ENCODE assay signal across 1 cellular context in genomic region chr12:68497702-68498101, GRCh38.
TF ChIP-seq lines count a peak whose summit lies in the region.

No MANE protein-coding gene starts in this region.

TF ChIP-seq in HEK293, 187 proteins besides CTCF, POLR2A, EP300 and RAD21 (continued from another document and continues in another):
- no peak for TF ChIP-seq ZNF202 (tag by site-specific recombination; IDR thresholded peaks at IDR 0.05; ENCODE audit: borderline replicate concordance)
- no peak for TF ChIP-seq ZNF132 (tag by site-specific recombination; IDR thresholded peaks at IDR 0.05; ENCODE audit: borderline replicate concordance)
- no peak for TF ChIP-seq GFI1B (tag by site-specific recombination; IDR thresholded peaks at IDR 0.05)
- no peak for TF ChIP-seq YY2 (tag by site-specific recombination; IDR thresholded peaks at IDR 0.05)
- 0 out of 2 replicates have a peak, but pooled peaks have one; percentile 65 for TF ChIP-seq ZNF660 (tag by site-specific recombination; IDR thresholded peaks at IDR 0.05)
- no peak for TF ChIP-seq ZNF114 (tag by site-specific recombination; IDR thresholded peaks at IDR 0.05)
- 0 out of 2 replicates have a peak, but pooled peaks have one; percentile 29 for TF ChIP-seq ZNF362 (tag by site-specific recombination; IDR thresholded peaks at IDR 0.05)
- peak; percentile 72 for TF ChIP-seq ZEB2 (tag by site-specific recombination; IDR thresholded peaks at IDR 0.05)
- TF ChIP-seq PRDM2 (tag by site-specific recombination; IDR thresholded peaks at IDR 0.05; ENCODE audit: borderline replicate concordance), result no peak
- no peak for TF ChIP-seq ZNF148 (tag by site-specific recombination; IDR thresholded peaks at IDR 0.05; ENCODE audit: borderline replicate concordance)
- TF ChIP-seq, protein P1, sequence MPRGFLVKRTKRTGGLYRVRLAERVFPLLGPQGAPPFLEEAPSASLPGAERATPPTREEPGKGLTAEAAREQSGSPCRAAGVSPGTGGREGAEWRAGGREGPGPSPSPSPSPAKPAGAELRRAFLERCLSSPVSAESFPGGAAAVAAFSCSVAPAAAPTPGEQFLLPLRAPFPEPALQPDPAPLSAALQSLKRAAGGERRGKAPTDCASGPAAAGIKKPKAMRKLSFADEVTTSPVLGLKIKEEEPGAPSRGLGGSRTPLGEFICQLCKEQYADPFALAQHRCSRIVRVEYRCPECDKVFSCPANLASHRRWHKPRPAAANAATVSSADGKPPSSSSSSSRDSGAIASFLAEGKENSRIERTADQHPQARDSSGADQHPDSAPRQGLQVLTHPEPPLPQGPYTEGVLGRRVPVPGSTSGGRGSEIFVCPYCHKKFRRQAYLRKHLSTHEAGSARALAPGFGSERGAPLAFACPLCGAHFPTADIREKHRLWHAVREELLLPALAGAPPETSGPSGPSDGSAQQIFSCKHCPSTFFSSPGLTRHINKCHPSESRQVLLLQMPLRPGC (tag by site-specific recombination; IDR thresholded peaks at IDR 0.05), result peak; percentile 94
- no peak for TF ChIP-seq REPIN1 (tag by site-specific recombination; IDR thresholded peaks at IDR 0.05; ENCODE audit: low read depth)
- no peak for TF ChIP-seq ZNF654 (tag by site-specific recombination; IDR thresholded peaks at IDR 0.05; ENCODE audit: low read depth)
- no peak for TF ChIP-seq ZFHX2 (tag by site-specific recombination; conservative IDR thresholded peaks at IDR 0.05)
- TF ChIP-seq, protein P2, sequence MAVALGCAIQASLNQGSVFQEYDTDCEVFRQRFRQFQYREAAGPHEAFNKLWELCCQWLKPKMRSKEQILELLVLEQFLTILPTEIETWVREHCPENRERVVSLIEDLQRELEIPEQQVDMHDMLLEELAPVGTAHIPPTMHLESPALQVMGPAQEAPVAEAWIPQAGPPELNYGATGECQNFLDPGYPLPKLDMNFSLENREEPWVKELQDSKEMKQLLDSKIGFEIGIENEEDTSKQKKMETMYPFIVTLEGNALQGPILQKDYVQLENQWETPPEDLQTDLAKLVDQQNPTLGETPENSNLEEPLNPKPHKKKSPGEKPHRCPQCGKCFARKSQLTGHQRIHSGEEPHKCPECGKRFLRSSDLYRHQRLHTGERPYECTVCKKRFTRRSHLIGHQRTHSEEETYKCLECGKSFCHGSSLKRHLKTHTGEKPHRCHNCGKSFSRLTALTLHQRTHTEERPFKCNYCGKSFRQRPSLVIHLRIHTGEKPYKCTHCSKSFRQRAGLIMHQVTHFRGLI (tag by site-specific recombination; IDR thresholded peaks at IDR 0.05), result no peak
- TF ChIP-seq ZBTB1 (tag by site-specific recombination; IDR thresholded peaks at IDR 0.05), result no peak
- TF ChIP-seq GLIS1 (tag by site-specific recombination; IDR thresholded peaks at IDR 0.05), result peak; percentile 56; the same call in 1 of the 2 replicates
- no peak for TF ChIP-seq ZNF341 (tag by site-specific recombination; IDR thresholded peaks at IDR 0.05; ENCODE audit: low read depth)
- TF ChIP-seq, protein P3, sequence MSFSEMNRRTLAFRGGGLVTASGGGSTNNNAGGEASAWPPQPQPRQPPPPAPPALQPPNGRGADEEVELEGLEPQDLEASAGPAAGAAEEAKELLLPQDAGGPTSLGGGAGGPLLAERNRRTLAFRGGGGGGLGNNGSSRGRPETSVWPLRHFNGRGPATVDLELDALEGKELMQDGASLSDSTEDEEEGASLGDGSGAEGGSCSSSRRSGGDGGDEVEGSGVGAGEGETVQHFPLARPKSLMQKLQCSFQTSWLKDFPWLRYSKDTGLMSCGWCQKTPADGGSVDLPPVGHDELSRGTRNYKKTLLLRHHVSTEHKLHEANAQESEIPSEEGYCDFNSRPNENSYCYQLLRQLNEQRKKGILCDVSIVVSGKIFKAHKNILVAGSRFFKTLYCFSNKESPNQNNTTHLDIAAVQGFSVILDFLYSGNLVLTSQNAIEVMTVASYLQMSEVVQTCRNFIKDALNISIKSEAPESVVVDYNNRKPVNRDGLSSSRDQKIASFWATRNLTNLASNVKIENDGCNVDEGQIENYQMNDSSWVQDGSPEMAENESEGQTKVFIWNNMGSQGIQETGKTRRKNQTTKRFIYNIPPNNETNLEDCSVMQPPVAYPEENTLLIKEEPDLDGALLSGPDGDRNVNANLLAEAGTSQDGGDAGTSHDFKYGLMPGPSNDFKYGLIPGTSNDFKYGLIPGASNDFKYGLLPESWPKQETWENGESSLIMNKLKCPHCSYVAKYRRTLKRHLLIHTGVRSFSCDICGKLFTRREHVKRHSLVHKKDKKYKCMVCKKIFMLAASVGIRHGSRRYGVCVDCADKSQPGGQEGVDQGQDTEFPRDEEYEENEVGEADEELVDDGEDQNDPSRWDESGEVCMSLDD (tag by site-specific recombination; IDR thresholded peaks at IDR 0.05), result no peak
- no peak for TF ChIP-seq ZNF24 (tag by site-specific recombination; IDR thresholded peaks at IDR 0.05)
- no peak for TF ChIP-seq ZNF23 (tag by site-specific recombination; IDR thresholded peaks at IDR 0.05; ENCODE audit: borderline replicate concordance)
- no peak for TF ChIP-seq ZBTB48 (tag by site-specific recombination; IDR thresholded peaks at IDR 0.05)
- TF ChIP-seq ZNF211 (tag by site-specific recombination; IDR thresholded peaks at IDR 0.05; ENCODE audit: low read depth), result no peak
- no peak for TF ChIP-seq SCRT2 (tag by site-specific recombination; IDR thresholded peaks at IDR 0.05)
- TF ChIP-seq ZNF155 (tag by site-specific recombination; IDR thresholded peaks at IDR 0.05), result no peak
- TF ChIP-seq ZNF214 (tag by site-specific recombination; IDR thresholded peaks at IDR 0.05; ENCODE audit: borderline replicate concordance), result no peak
- TF ChIP-seq HOXD13 (CRISPR knock-in tag; IDR thresholded peaks at IDR 0.05; ENCODE audit: borderline replicate concordance), result 0 out of 2 replicates have a peak, but pooled peaks have one; percentile 30
- TF ChIP-seq PRDM4 (tag by site-specific recombination; IDR thresholded peaks at IDR 0.05), result no peak
- peak; percentile 46 for TF ChIP-seq ZNF843 (tag by site-specific recombination; IDR thresholded peaks at IDR 0.05)
- TF ChIP-seq ZNF423 (tag by site-specific recombination; IDR thresholded peaks at IDR 0.05), result no peak
- no peak for TF ChIP-seq SP3 (tag by site-specific recombination; IDR thresholded peaks at IDR 0.05)
- TF ChIP-seq ZNF16 (tag by site-specific recombination; IDR thresholded peaks at IDR 0.05; ENCODE audit: low read depth), result no peak
- TF ChIP-seq ZNF521 (tag by site-specific recombination; IDR thresholded peaks at IDR 0.05), result no peak
- no peak for TF ChIP-seq ZNF398 (tag by site-specific recombination; IDR thresholded peaks at IDR 0.05)
- TF ChIP-seq ZNF600 (tag by site-specific recombination; IDR thresholded peaks at IDR 0.05), result peak; percentile 89
- no peak for TF ChIP-seq HOXC10 (CRISPR knock-in tag; IDR thresholded peaks at IDR 0.05)
- no peak for TF ChIP-seq ZBTB17 (tag by site-specific recombination; IDR thresholded peaks at IDR 0.05)
- no peak for TF ChIP-seq GLIS2 (tag by site-specific recombination; IDR thresholded peaks at IDR 0.05)
